13 cellular contexts compared by ENCODE assay signal in the genomic region with DNA sequence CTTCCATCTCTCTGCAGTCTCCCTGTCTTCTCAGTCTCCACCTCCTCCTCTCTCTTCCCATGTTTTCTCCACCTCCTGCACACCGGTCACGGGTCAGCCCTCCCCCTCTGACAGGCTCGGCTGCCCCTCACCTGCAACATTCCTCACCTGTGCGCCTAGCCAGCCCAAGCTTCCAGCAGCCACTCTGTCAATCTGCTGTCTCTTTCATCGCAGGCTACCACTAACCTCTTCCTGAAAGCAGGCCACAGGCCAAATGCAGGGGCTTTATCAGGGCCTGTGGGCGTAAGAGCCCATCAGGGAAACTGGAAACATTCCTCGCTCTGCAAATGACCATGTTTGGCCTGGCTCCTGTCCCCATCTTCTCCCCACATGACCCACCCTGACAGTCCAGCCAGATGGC. TPM values are rescaled to one million over a fixed set of nuclear protein-coding genes. Genes with fewer than 3 reads are reported as not detected.
DNase-seq lines count a peak whose midpoint lies in the region; ATAC-seq and TF ChIP-seq lines count a peak whose summit lies in the region.
"Had no signal": no experiment of that assay in that cellular context is flagged by ENCODE, and none has a peak within 500 bp of the region (broad histone marks: within the 10 kb centered on the region; RNA-seq: fewer than 3 reads in every experiment).

No MANE protein-coding gene starts in this region.

- no peaks in the 10 kb centered on the region for H3K79me2 ChIP-seq in SK-N-SH (ENCODE audit: insufficient read depth)

- ATAC-seq in SK-N-SH treated with all-trans-retinoic acid at 6 μM for 48 hours: no peak
- no peak for ATAC-seq in GM18498 (IDR thresholded peaks at IDR 0.05; ENCODE audit: unreplicated experiment)

- no peak overlapping the region for H2AFZ ChIP-seq in SK-N-SH (ENCODE audit: low read depth)

- H3K9me3 ChIP-seq in SK-N-SH (no peaks in the 10 kb centered on the region), tibial nerve (no peaks in the 10 kb centered on the region)
- H3K9me3 ChIP-seq: colonic mucosa, prostate gland had no signal

- H3K27me3 Mint-ChIP-seq in endothelial cell (ENCODE audit: unreplicated experiment): peaks cover 9% of the 10 kb centered on the region
- H3K27me3 Mint-ChIP-seq in nephron progenitor cell (ENCODE audit: low read depth, poor library complexity): peaks cover 12% of the 10 kb centered on the region

- H3K9me3 Mint-ChIP-seq in endothelial cell (ENCODE audit: unreplicated experiment) (no peaks in the 10 kb centered on the region), nephron progenitor cell (no peaks in the 10 kb centered on the region)

- POLR2A ChIA-PET in SK-N-SH (lab: Yijun Ruan, JAX): no interaction called here

- H3K27me3 ChIP-seq in SK-N-SH (ENCODE audit: insufficient read depth): no peaks in the 10 kb centered on the region
- H3K27me3 ChIP-seq in tibial nerve: no peaks in the 10 kb centered on the region
- H3K27me3 ChIP-seq: colonic mucosa had no signal

- H3K4me1 Mint-ChIP-seq in endothelial cell (ENCODE audit: unreplicated experiment) (peaks cover 45% of the 10 kb centered on the region), nephron progenitor cell (peaks cover 66% of the 10 kb centered on the region)

- H3K9ac ChIP-seq in SK-N-SH: no peak overlapping the region

- no peaks in the 10 kb centered on the region for H4K20me1 ChIP-seq in SK-N-SH (ENCODE audit: insufficient read depth)

- no peak for TF ChIP-seq CTCF in SK-N-SH (IDR thresholded peaks at IDR 0.05)
- no peak for TF ChIP-seq CTCF in endothelial cell (IDR thresholded peaks at IDR 0.05; ENCODE audit: unreplicated experiment)
- TF ChIP-seq CTCF in nephron progenitor cell (IDR thresholded peaks at IDR 0.05): no peak
- TF ChIP-seq CTCF in tibial nerve (IDR thresholded peaks at IDR 0.05): no peak

- H3K36me3 Mint-ChIP-seq in endothelial cell (ENCODE audit: low read depth, unreplicated experiment) (no peaks in the 10 kb centered on the region), nephron progenitor cell (ENCODE audit: low read depth) (no peaks in the 10 kb centered on the region)

- no peak overlapping the region for H3K4me2 ChIP-seq in SK-N-SH

- TF ChIP-seq RAD21 in SK-N-SH (IDR thresholded peaks at IDR 0.05; ENCODE audit: low read length): no peak

- H3F3A ChIP-seq in SK-N-SH (replicated peaks; ENCODE audit: insufficient read depth): no peaks in the 10 kb centered on the region

- peak; percentile 47 for DNase-seq in SK-N-SH
- no peak for DNase-seq in endothelial cell (ENCODE audit: low spot score)
- DNase-seq in nephron progenitor cell: no peak
- no peak for DNase-seq in tibial nerve (ENCODE audit: low spot score in 2 of 2)
- DNase-seq in amygdala (lab: John Stamatoyannopoulos, UW): no peak
- no peak for DNase-seq in AG08395 (ENCODE audit: low spot score)
- DNase-seq: activated CD4-positive, alpha-beta T cell treated with anti-CD3 and anti-CD28 coated beads, Interleukin-2, amount 50 U/mL, for 1 hour; colonic mucosa had no signal

- H3K4me1 ChIP-seq in SK-N-SH (ENCODE audit: control insufficient read depth in 1 of 2, insufficient read depth in 2 of 2, low read depth in 1 of 2, low read length in 1 of 2) (peaks cover 0 to 78% of the 10 kb centered on the region in 2 experiments; a peak in 2 of 4 replicates), tibial nerve (peaks cover 0 to 91% (median 33%) of the 10 kb centered on the region in 4 donors)
- H3K4me1 ChIP-seq: prostate gland had no signal

- H3K27ac ChIP-seq in SK-N-SH (ENCODE audit: low read depth in 2 of 2, low read length in 1 of 2) (peak overlapping the region in 1 of 2 experiments; percentile 93; a peak in 2 of 4 replicates), tibial nerve (peak overlapping the region; percentile 21 to 87 (median 74))
- H3K27ac ChIP-seq: 22Rv1 had no signal

- no peaks in the 10 kb centered on the region for H3K9me2 ChIP-seq in SK-N-SH

- CTCF ChIA-PET in SK-N-SH (lab: Yijun Ruan, JAX): interaction anchor here (0.9 to 1.8 kb wide), 8 partner anchors 16 to 153 kb away, joined by 3 to 6 read pairs (median 3); no protein-coding TSS in a partner anchor

- no peak overlapping the region for H3K4me3 ChIP-seq in SK-N-SH (ENCODE audit: low read depth in 2 of 2, low read length in 1 of 2)
- H3K4me3 ChIP-seq in tibial nerve: no peak overlapping the region
- H3K4me3 ChIP-seq: colonic mucosa, lung, prostate gland had no signal

- no peak overlapping the region for H3K4me3 Mint-ChIP-seq in endothelial cell (ENCODE audit: unreplicated experiment)
- H3K4me3 Mint-ChIP-seq in nephron progenitor cell: peak overlapping the region; percentile 2

- 36% methylated on average over 7 of the region's 7 CpGs for WGBS in SK-N-SH (ENCODE audit: low lambda C conversion rate)
- WGBS in tibial nerve, 2 donors: 44 to 60% methylated on average over 7 of the region's 7 CpGs

- H3K27ac Mint-ChIP-seq in endothelial cell (ENCODE audit: unreplicated experiment): peak overlapping the region; percentile 58
- H3K27ac Mint-ChIP-seq in nephron progenitor cell: no peak overlapping the region

- TF ChIP-seq EP300 in SK-N-SH (IDR thresholded peaks at IDR 0.05; ENCODE audit: borderline replicate concordance in 1 of 2, low read depth in 1 of 2, low read length in 1 of 2) (peak in 1 of 2 experiments; percentile 58; a peak in 2 of 4 replicates), tibial nerve (IDR thresholded peaks at IDR 0.05) (no peak)

- no peak for TF ChIP-seq POLR2A in tibial nerve (IDR thresholded peaks at IDR 0.05)

- no peaks in the 10 kb centered on the region for H3K36me3 ChIP-seq in SK-N-SH (replicated peaks in 1 of 2; ENCODE audit: control insufficient read depth in 1 of 2, insufficient read depth in 2 of 2, low read length in 1 of 2)
- H3K36me3 ChIP-seq in tibial nerve: no peaks in the 10 kb centered on the region
- H3K36me3 ChIP-seq: colonic mucosa, prostate gland had no signal

TF ChIP-seq in SK-N-SH, 30 proteins besides CTCF, POLR2A, EP300 and RAD21:
- TF ChIP-seq JUND (IDR thresholded peaks at IDR 0.05) (no peak), CHD2 (IDR thresholded peaks at IDR 0.05; ENCODE audit: low read length, partially characterized antibody) (no peak), RXRA (IDR thresholded peaks at IDR 0.05; ENCODE audit: borderline replicate concordance, low read depth) (no peak), PBX3 (IDR thresholded peaks at IDR 0.05) (no peak), TAF1 (IDR thresholded peaks at IDR 0.05; ENCODE audit: borderline replicate concordance, low read depth, low read length) (no peak), TEAD4 (IDR thresholded peaks at IDR 0.05; ENCODE audit: borderline replicate concordance, insufficient read depth) (no peak)
- TF ChIP-seq, protein P1, sequence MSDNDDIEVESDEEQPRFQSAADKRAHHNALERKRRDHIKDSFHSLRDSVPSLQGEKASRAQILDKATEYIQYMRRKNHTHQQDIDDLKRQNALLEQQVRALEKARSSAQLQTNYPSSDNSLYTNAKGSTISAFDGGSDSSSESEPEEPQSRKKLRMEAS (IDR thresholded peaks at IDR 0.05; ENCODE audit: low read depth): no peak

TF ChIP-seq in SK-N-SH treated with all-trans-retinoic acid at 6 μM for 48 hours, 23 proteins besides CTCF, POLR2A, EP300 and RAD21:
- no peak for TF ChIP-seq ZNF8 (CRISPR knock-in tag; IDR thresholded peaks at IDR 0.05)
- TF ChIP-seq GLIS3 (CRISPR knock-in tag; IDR thresholded peaks at IDR 0.05): no peak
- no peak for TF ChIP-seq POU6F1 (CRISPR knock-in tag; IDR thresholded peaks at IDR 0.05; ENCODE audit: borderline replicate concordance, low read depth)
- no peak for TF ChIP-seq TCF4 (CRISPR knock-in tag; IDR thresholded peaks at IDR 0.05; ENCODE audit: borderline replicate concordance)
- TF ChIP-seq ISL1 (CRISPR knock-in tag; IDR thresholded peaks at IDR 0.05): no peak
- TF ChIP-seq PATZ1 (CRISPR knock-in tag; IDR thresholded peaks at IDR 0.05; ENCODE audit: borderline replicate concordance): no peak
- TF ChIP-seq RARB (CRISPR knock-in tag; IDR thresholded peaks at IDR 0.05): no peak
- TF ChIP-seq ZC3H10 (CRISPR knock-in tag; IDR thresholded peaks at IDR 0.05): no peak
- no peak for TF ChIP-seq TOX (CRISPR knock-in tag; IDR thresholded peaks at IDR 0.05; ENCODE audit: borderline replicate concordance)

RNA-seq across cellular contexts. Expression of gene CMKLR1, which starts 34.5 kb away (rescaled TPM):
- 0.15 and 0.31 TPM in 2 replicates for polyA plus RNA-seq in SK-N-SH (2012; rRNA removed)
- 0.45 and 0.51 TPM in 2 replicates for polyA plus RNA-seq in SK-N-SH (2012; cell fraction: cytosol; rRNA removed)
- 0.10 and 0.35 TPM in 2 replicates for polyA plus RNA-seq in SK-N-SH (2012; cell fraction: nucleus; rRNA removed)
- total RNA-seq in endothelial cell (ENCODE audit: unreplicated experiment) (0.51 TPM), tibial nerve (10 to 100 TPM in 3 of 4 donors, 1 to 10 TPM in 1; 7.1 to 23.2 (median 18.8) TPM)
